Comparison of ENCODE assay signal across 18 cellular contexts in the genomic region with DNA sequence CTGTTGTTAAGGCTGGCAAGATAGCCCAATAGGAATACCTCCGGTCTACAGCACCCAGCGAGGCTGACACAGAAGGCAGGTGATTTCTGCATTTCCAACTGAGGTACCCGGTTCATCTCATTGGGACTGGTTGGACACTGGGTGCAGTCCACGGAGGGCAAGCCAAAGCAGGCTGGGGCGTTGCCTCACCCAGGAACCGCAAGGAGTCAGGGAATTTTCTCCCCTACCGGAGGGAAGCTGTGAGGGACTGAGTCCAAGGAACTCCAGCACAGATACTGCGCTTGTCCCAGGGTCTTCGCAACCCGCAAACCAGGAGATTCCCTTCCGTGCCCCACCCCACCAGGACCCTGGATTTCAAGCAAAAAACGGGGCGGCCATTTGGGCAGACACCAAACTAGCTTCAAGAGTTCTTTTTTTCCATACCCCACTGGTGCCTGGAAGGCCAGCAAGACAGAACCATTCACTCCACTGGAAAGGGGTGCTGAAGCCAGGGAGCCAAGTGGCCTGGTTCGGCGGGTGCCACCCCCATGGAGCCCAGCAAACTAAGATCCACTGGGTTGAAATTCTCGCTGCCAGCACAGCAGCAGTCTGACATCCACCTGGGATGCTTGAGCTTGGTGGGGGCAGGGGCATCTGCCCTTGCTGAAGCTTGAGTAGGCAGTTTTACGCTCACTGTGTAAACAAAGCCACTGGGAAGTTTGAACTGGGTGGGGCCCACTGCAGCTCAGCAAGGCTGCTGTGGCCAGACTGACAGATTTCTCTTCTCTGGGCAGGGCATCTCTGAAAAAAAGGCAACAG.
DNase-seq lines count a peak whose midpoint lies in the region; FAIRE-seq and TF ChIP-seq lines count a peak whose summit lies in the region.
"Had no signal": no experiment of that assay in that cellular context is flagged by ENCODE, and none has a peak within 500 bp of the region (broad histone marks: within the 10 kb centered on the region; RNA-seq: fewer than 3 reads in every experiment).

No MANE protein-coding gene starts in this region.

- TF ChIP-seq EP300 in sigmoid colon (IDR thresholded peaks at IDR 0.05) = no peak

- H3K9me3 ChIP-seq in colonic mucosa (no peaks in the 10 kb centered on the region), sigmoid colon (no peaks in the 10 kb centered on the region)
- H3K9me3 ChIP-seq: prostate gland had no signal

- FAIRE-seq in H54 (lab: Jason Lieb, UNC) = peak; percentile 80
- FAIRE-seq: astrocyte, endometrium, kidney had no signal

- no peak overlapping the region for H3K4me3 ChIP-seq in colonic mucosa
- no peak overlapping the region for H3K4me3 ChIP-seq in sigmoid colon
- H3K4me3 ChIP-seq: GM23248, prostate gland, spleen had no signal

- H3K27me3 ChIP-seq in colonic mucosa (no peaks in the 10 kb centered on the region), sigmoid colon (no peaks in the 10 kb centered on the region)

- TF ChIP-seq POLR2A in H54 (IDR thresholded peaks at IDR 0.05; ENCODE audit: low read depth, low read length) (no peak), sigmoid colon (IDR thresholded peaks at IDR 0.05) (no peak)

- no peak for DNase-seq in H54 (ENCODE audit: insufficient read length, low spot score)
- DNase-seq in NCI-H1105 treated with DMSO at 0.1 percent for 48 hours (lab: John Stamatoyannopoulos, UW) = peak; percentile 69
- peak; percentile 82 for DNase-seq in colonic mucosa
- DNase-seq in sigmoid colon = peak; percentile 60
- DNase-seq in NCI-H2081 (lab: John Stamatoyannopoulos, UW) = no peak
- no peak for DNase-seq in NCI-H774 (lab: John Stamatoyannopoulos, UW)
- no peak for DNase-seq in effector CD4-positive, alpha-beta T cell
- DNase-seq: activated B cell treated with CpG ODN at 0.5 μM for 24 hours; activated CD4-positive, alpha-beta memory T cell treated with anti-CD3 and anti-CD28 coated beads, Interleukin-2, amount 10 ng/mL, durations not matched to agents 7 days and 5 days; activated T-cell treated with anti-CD3 and anti-CD28 coated beads, Interleukin-2, amount 50 U/mL, for 4 hours; GM23248; kidney; MV-4-11; spleen; stimulated activated CD8-positive, alpha-beta memory T cell treated with anti-CD3 and anti-CD28 coated beads, Interleukin-4, amount 100 ng/mL, for 48 hours had no signal

- intact Hi-C loops in colonic mucosa (cut with DNase I) (no loop called here), sigmoid colon (cut with DNase I) (no loop called here)

- H3K27ac ChIP-seq in colonic mucosa (no peak overlapping the region), sigmoid colon (no peak overlapping the region)
- H3K27ac ChIP-seq: GM23248, prostate gland, spleen had no signal

- no peaks in the 10 kb centered on the region for H3K36me3 ChIP-seq in colonic mucosa
- no peaks in the 10 kb centered on the region for H3K36me3 ChIP-seq in sigmoid colon
- H3K36me3 ChIP-seq: prostate gland, spleen had no signal

- 49 to 81% methylated on average over 17 of the region's 17 CpGs for WGBS in sigmoid colon, 2 donors

- H3K9ac ChIP-seq in colonic mucosa (ENCODE audit: low read depth in 2 of 2, low read length in 2 of 2) = no peak overlapping the region
- H3K9ac ChIP-seq: GM23248 had no signal

- H3K4me1 ChIP-seq in colonic mucosa (no peaks in the 10 kb centered on the region), sigmoid colon (peaks cover 0 to 6% (median 5%) of the 10 kb centered on the region in 4 donors)
- H3K4me1 ChIP-seq: prostate gland, spleen had no signal

- no peak for TF ChIP-seq CTCF in colonic mucosa (IDR thresholded peaks at IDR 0.05)
- no peak for TF ChIP-seq CTCF in sigmoid colon (IDR thresholded peaks at IDR 0.05)

Comparison
In these comparisons a context has a peak if more than half of its experiments do, and no peak if none do; other contexts are left out.
1. DNase-seq: peak in NCI-H1105 treated with DMSO at 0.1 percent for 48 hours (single experiment), colonic mucosa (single experiment) and sigmoid colon (single experiment); none in H54 (single experiment), NCI-H2081 (0 of 2), NCI-H774 (single experiment) and effector CD4-positive, alpha-beta T cell (single experiment).